In the genomic region with DNA sequence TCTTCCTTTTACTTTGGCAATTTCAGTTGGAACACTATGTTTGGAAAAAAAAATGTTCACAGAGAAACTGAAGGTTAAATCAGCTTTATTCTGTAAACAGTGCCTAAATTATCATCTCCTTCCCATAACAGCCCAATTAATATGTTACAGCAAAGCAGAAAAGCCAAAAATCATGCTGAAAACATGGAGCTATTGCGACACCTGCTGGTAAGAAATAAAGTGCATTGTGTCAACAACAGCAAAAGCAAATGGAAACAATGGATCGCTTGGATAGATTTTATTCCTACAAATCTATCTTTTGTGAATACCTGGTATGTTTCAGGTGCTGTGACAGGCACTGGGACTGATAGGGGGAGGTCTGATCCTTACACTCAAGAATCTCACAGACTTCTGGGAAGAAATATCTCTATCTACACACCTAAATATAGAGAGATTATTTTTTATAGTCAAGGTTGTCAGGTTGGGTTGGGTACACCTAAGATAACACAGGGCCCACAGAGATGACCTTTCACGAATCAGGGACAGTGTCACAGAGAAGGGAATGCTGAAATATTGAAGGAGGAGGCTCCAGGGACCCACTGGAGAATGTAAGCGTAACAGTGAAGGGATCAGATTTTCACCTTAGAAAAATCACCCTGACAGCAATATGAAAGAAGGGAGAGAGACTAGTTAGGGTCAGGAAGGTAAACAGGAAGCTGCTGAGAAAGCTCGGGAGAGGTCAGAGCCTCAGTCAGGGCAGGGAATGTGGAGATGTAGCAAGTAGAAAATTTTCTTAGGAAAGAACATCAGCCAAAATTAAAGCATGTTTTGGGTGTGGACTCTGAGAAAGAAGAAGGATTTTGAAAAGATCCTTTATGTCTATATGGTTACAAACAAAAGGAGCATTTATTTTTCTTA, we compare ENCODE assay signal across 8 cellular contexts. TPM values are rescaled to one million over a fixed set of nuclear protein-coding genes. Genes with fewer than 3 reads are reported as not detected.
DNase-seq lines count a peak whose midpoint lies in the region; ATAC-seq, FAIRE-seq and TF ChIP-seq lines count a peak whose summit lies in the region.

No MANE protein-coding gene starts in this region.

- H3K79me2 ChIP-seq in K562 (ENCODE audit: control insufficient read depth, insufficient read depth, low read length) = no peaks in the 10 kb centered on the region

- BruUV-seq in K562 (replicated peaks; lab: Mats Ljungman, UMichigan) = no TSS peak

- H3K36me3 ChIP-seq in K562 (ENCODE audit: control insufficient read depth, insufficient read depth, low read length) = no peaks in the 10 kb centered on the region
- no peaks in the 10 kb centered on the region for H3K36me3 ChIP-seq in kidney (ENCODE audit: control insufficient read depth in 1 of 2, insufficient read depth in 2 of 2, low read length in 2 of 2)

- TF ChIP-seq RAD21 in K562 (CRISPR knock-in tag; conservative IDR thresholded peaks at IDR 0.05 in 1 of 2, IDR thresholded peaks at IDR 0.05 in 1 of 2) = peak; percentile 66 to 83

- in situ Hi-C loops in K562 (cut with MboI) = no loop called here

- H3K4me1 ChIP-seq in K562 (replicated peaks in 1 of 2; ENCODE audit: control insufficient read depth in 2 of 2, insufficient read depth in 2 of 2, low read length in 2 of 2) = no peaks in the 10 kb centered on the region
- no peaks in the 10 kb centered on the region for H3K4me1 ChIP-seq in kidney (ENCODE audit: control insufficient read depth in 1 of 2, insufficient read depth in 1 of 2, low read depth in 1 of 2, low read length in 2 of 2)

- WGBS in K562 (ENCODE audit: insufficient coverage, low coverage, missing lambda C conversion rate) = 0% methylated on average over 5 of the region's 5 CpGs

- intact Hi-C loops in K562 (cut with micrococcal nuclease) (loop anchor here (2.0 kb wide), 2 partner anchors 43 to 849 kb away; partner anchors contain the start of genes CRYZ and TYW3), kidney (cut with DNase I) (no loop called here)

- POLR2A ChIA-PET in K562 (lab: Yijun Ruan, JAX) = interaction anchor here (0.7 kb wide), 1 partner anchor 492 kb away, joined by 3 read pairs; no protein-coding TSS in a partner anchor

- no peak overlapping the region for H3K4me3 ChIP-seq in K562
- H3K4me3 ChIP-seq in kidney (ENCODE audit: low read length in 2 of 2) = no peak overlapping the region

- DNase-seq in ELF-1 (ENCODE audit: low read depth, low spot score) = peak; percentile 29
- DNase-seq in RPMI7951 (ENCODE audit: low read depth) = peak; percentile 72
- peak; percentile 17 to 75 (median 23) for DNase-seq in K562 (ENCODE audit: extremely low read depth in 1 of 4, low spot score in 3 of 4)
- no peak for DNase-seq in kidney
- peak; percentile 1 to 14 (median 12) for DNase-seq in stimulated activated CD4-positive, alpha-beta T cell treated with anti-CD3 and anti-CD28 coated beads, TNF-alpha, amount 100 ng/mL, for 48 hours (ENCODE audit: low read depth in 3 of 3)

- no peaks in the 10 kb centered on the region for H3K27me3 ChIP-seq in K562 (ENCODE audit: control insufficient read depth in 2 of 2, insufficient read depth in 2 of 2, low read length in 2 of 2)

- FAIRE-seq in K562 (lab: Jason Lieb, UNC) (peak; percentile 75), kidney (lab: Jason Lieb, UNC) (peak; percentile 87)

- H3K9me3 ChIP-seq in K562 (replicated peaks; ENCODE audit: control insufficient read depth, insufficient read depth, low read depth, low read length) = no peaks in the 10 kb centered on the region
- H3K9me3 ChIP-seq in kidney (ENCODE audit: control insufficient read depth in 1 of 2, low read length in 2 of 2) = no peaks in the 10 kb centered on the region

- no peaks in the 10 kb centered on the region for H3K9me1 ChIP-seq in K562 (ENCODE audit: control insufficient read depth, insufficient read depth, low read length)

- no peak overlapping the region for H3K9ac ChIP-seq in K562 (ENCODE audit: insufficient read depth in 1 of 2, low read depth in 2 of 2, low read length in 2 of 2)
- H3K9ac ChIP-seq in kidney (ENCODE audit: low read length in 2 of 2) = no peak overlapping the region

- TF ChIP-seq CTCF in LNCAP (IDR thresholded peaks at IDR 0.05) (peak; percentile 88), K562 (IDR thresholded peaks at IDR 0.05 in 2 of 3, conservative IDR thresholded peaks at IDR 0.05 in 1 of 3; ENCODE audit: insufficient read depth in 2 of 3, low read depth in 1 of 3, low read length in 3 of 3) (peak; percentile 42 to 83 (median 73); a peak in 5 of 6 replicates), kidney (IDR thresholded peaks at IDR 0.05; ENCODE audit: borderline replicate concordance, extremely low read depth, insufficient read depth) (peak; percentile 87)

- TF ChIP-seq EP300 in K562 (IDR thresholded peaks at IDR 0.05; ENCODE audit: low read length) = no peak

- no peak overlapping the region; the same call in 1 of the 2 replicates for H3K4me2 ChIP-seq in K562 (ENCODE audit: insufficient read depth, low read length)

- H3K27ac ChIP-seq in K562 (ENCODE audit: extremely low read depth, low read depth, low read length) (no peak overlapping the region), kidney (ENCODE audit: low read depth in 2 of 2, low read length in 2 of 2) (no peak overlapping the region)

- ATAC-seq in GM21367 (IDR thresholded peaks at IDR 0.05; ENCODE audit: unreplicated experiment) (peak; percentile 71), K562 (peak; percentile 83)
- ATAC-seq in activated CD4-positive, CD25-positive, alpha-beta regulatory T cell treated with anti-CD3 and anti-CD28 coated beads, Interleukin-2, amount 50 U/mL, for 24 hours = no peak

- no peaks in the 10 kb centered on the region for H4K20me1 ChIP-seq in K562 (replicated peaks; ENCODE audit: control insufficient read depth, insufficient read depth, low read length)

- H2AFZ ChIP-seq in K562 (ENCODE audit: low read depth, low read length) = no peak overlapping the region

- TF ChIP-seq POLR2A in K562 (conservative IDR thresholded peaks at IDR 0.05) = no peak

- CTCF ChIA-PET in K562 (lab: Yijun Ruan, JAX; ENCODE audit: low intra/inter-chr PET ratio) = no interaction called here

RNA-seq across cellular contexts. Expression of gene ERICH3, which starts 16.5 kb away (rescaled TPM):
- total RNA-seq in RPMI7951 (2014; rRNA removed; shearing (Covaris generic)) = 0.68 and 0.72 TPM in 2 replicates
- not detected in 2 replicates for total RNA-seq in K562 (2011; cell fraction: chromatin; rRNA removed; ENCODE audit: low replicate concordance)
- not detected in 2 replicates for total RNA-seq in K562 (2011; cell fraction: nucleolus; rRNA removed)
- not detected in 2 replicates for total RNA-seq in K562 (2011; cell fraction: nucleoplasm; rRNA removed)
- not detected in 2 replicates for total RNA-seq in K562 (2014; rRNA removed)
- total RNA-seq in K562 (2014; rRNA removed; fragmentation: Illumina TruSeq; extraction: Trizol) = not detected in 2 replicates
- total RNA-seq in K562 (2015; rRNA removed; fragmentation: Illumina TruSeq; extraction: Trizol) = not detected in 2 replicates
- total RNA-seq in K562 (2021) = not detected in 2 replicates
- polyA plus RNA-seq in K562 (2011; rRNA removed) = not detected in 2 replicates
- polyA plus RNA-seq in K562 (2011; cell fraction: cytosol; rRNA removed) = not detected in 2 replicates
- polyA plus RNA-seq in K562 (2011; cell fraction: nucleus; rRNA removed) = not detected in 2 replicates
- polyA plus RNA-seq in K562 (2012) = 0.01 TPM in 1 of 2 replicates, not detected in the other
- not detected in 2 replicates for polyA plus RNA-seq in K562 (2014; fragmentation: Illumina TruSeq; extraction: Trizol)
- polyA plus RNA-seq in K562 (2014; fragmentation: Nextera tagmentation; extraction: Ambion mirVana) = not detected
- polyA plus RNA-seq in K562 (2014; rRNA removed) = not detected in 2 replicates
- not detected in 2 replicates for polyA minus RNA-seq in K562 (2011; rRNA and poly(A)+ RNA removed)
- not detected in 2 replicates for polyA minus RNA-seq in K562 (2011; cell fraction: cytosol; rRNA and poly(A)+ RNA removed)
- not detected in 2 replicates for polyA minus RNA-seq in K562 (2011; cell fraction: nucleus; rRNA and poly(A)+ RNA removed)
- 0.50 TPM for total RNA-seq in kidney
- polyA plus RNA-seq in kidney (ENCODE audit: insufficient read depth, low read depth, low replicate concordance) = not detected

RNA-seq across cellular contexts. Expression of gene CRYZ, which starts 42.8 kb away (rescaled TPM):
- 131 and 168 TPM in 2 replicates for total RNA-seq in RPMI7951 (2014; rRNA removed; shearing (Covaris generic))
- total RNA-seq in K562 (2011; cell fraction: chromatin; rRNA removed; ENCODE audit: low replicate concordance) = 9.2 and 18.2 TPM in 2 replicates
- total RNA-seq in K562 (2011; cell fraction: nucleolus; rRNA removed) = 5.3 and 7.0 TPM in 2 replicates
- total RNA-seq in K562 (2011; cell fraction: nucleoplasm; rRNA removed) = 10.9 and 17.2 TPM in 2 replicates
- 51.7 and 55.5 TPM in 2 replicates for total RNA-seq in K562 (2014; rRNA removed)
- total RNA-seq in K562 (2014; rRNA removed; fragmentation: Illumina TruSeq; extraction: Trizol) = 81.4 and 90.4 TPM in 2 replicates
- 63.8 and 65.6 TPM in 2 replicates for total RNA-seq in K562 (2015; rRNA removed; fragmentation: Illumina TruSeq; extraction: Trizol)
- 64.2 and 64.7 TPM in 2 replicates for total RNA-seq in K562 (2021)
- 81.2 and 115 TPM in 2 replicates for polyA plus RNA-seq in K562 (2011; rRNA removed)
- 28.9 and 50.1 TPM in 2 replicates for polyA plus RNA-seq in K562 (2011; cell fraction: cytosol; rRNA removed)
- polyA plus RNA-seq in K562 (2011; cell fraction: nucleus; rRNA removed) = 19.1 and 29.4 TPM in 2 replicates
- polyA plus RNA-seq in K562 (2012) = 44.5 and 54.7 TPM in 2 replicates
- 72.1 and 89.9 TPM in 2 replicates for polyA plus RNA-seq in K562 (2014; fragmentation: Illumina TruSeq; extraction: Trizol)
- polyA plus RNA-seq in K562 (2014; fragmentation: Nextera tagmentation; extraction: Ambion mirVana) = 100 to 1,000 TPM; 153 to 179 TPM
- polyA plus RNA-seq in K562 (2014; rRNA removed) = 69.3 and 71.2 TPM in 2 replicates
- 68.2 and 77.3 TPM in 2 replicates for polyA minus RNA-seq in K562 (2011; rRNA and poly(A)+ RNA removed)
- 9.1 and 24.0 TPM in 2 replicates for polyA minus RNA-seq in K562 (2011; cell fraction: cytosol; rRNA and poly(A)+ RNA removed)
- polyA minus RNA-seq in K562 (2011; cell fraction: nucleus; rRNA and poly(A)+ RNA removed) = 5.3 and 10.6 TPM in 2 replicates
- 160 TPM for total RNA-seq in kidney
- polyA plus RNA-seq in kidney (ENCODE audit: insufficient read depth, low read depth, low replicate concordance) = 207 TPM

RNA-seq across cellular contexts. Expression of gene TYW3, which starts 42.9 kb away (rescaled TPM):
- total RNA-seq in RPMI7951 (2014; rRNA removed; shearing (Covaris generic)) = 24.3 and 29.6 TPM in 2 replicates
- 8.0 and 17.6 TPM in 2 replicates for total RNA-seq in K562 (2011; cell fraction: chromatin; rRNA removed; ENCODE audit: low replicate concordance)
- 7.9 and 8.3 TPM in 2 replicates for total RNA-seq in K562 (2011; cell fraction: nucleolus; rRNA removed)
- 18.1 and 20.8 TPM in 2 replicates for total RNA-seq in K562 (2011; cell fraction: nucleoplasm; rRNA removed)
- total RNA-seq in K562 (2014; rRNA removed) = 22.0 and 25.3 TPM in 2 replicates
- 48.5 and 53.2 TPM in 2 replicates for total RNA-seq in K562 (2014; rRNA removed; fragmentation: Illumina TruSeq; extraction: Trizol)
- total RNA-seq in K562 (2015; rRNA removed; fragmentation: Illumina TruSeq; extraction: Trizol) = 42.7 and 47.4 TPM in 2 replicates
- 32.2 and 33.9 TPM in 2 replicates for total RNA-seq in K562 (2021)
- 27.4 and 36.5 TPM in 2 replicates for polyA plus RNA-seq in K562 (2011; rRNA removed)
- polyA plus RNA-seq in K562 (2011; cell fraction: cytosol; rRNA removed) = 7.9 and 16.7 TPM in 2 replicates
- 9.5 and 13.1 TPM in 2 replicates for polyA plus RNA-seq in K562 (2011; cell fraction: nucleus; rRNA removed)
- polyA plus RNA-seq in K562 (2012) = 19.1 and 26.1 TPM in 2 replicates
- 44.1 and 54.0 TPM in 2 replicates for polyA plus RNA-seq in K562 (2014; fragmentation: Illumina TruSeq; extraction: Trizol)
- polyA plus RNA-seq in K562 (2014; fragmentation: Nextera tagmentation; extraction: Ambion mirVana) = 10 to 100 TPM; 41.1 to 43.3 TPM
- 26.1 and 27.6 TPM in 2 replicates for polyA plus RNA-seq in K562 (2014; rRNA removed)
- 31.7 and 38.5 TPM in 2 replicates for polyA minus RNA-seq in K562 (2011; rRNA and poly(A)+ RNA removed)
- polyA minus RNA-seq in K562 (2011; cell fraction: cytosol; rRNA and poly(A)+ RNA removed) = 12.2 and 13.8 TPM in 2 replicates
- polyA minus RNA-seq in K562 (2011; cell fraction: nucleus; rRNA and poly(A)+ RNA removed) = 16.7 and 18.3 TPM in 2 replicates
- 17.1 TPM for total RNA-seq in kidney
- polyA plus RNA-seq in kidney (ENCODE audit: insufficient read depth, low read depth, low replicate concordance) = 22.1 TPM

Comparison
In these comparisons a context has a peak if more than half of its experiments do, and no peak if none do; other contexts are left out.
1. ATAC-seq: peak in GM21367 (single experiment) and K562 (single experiment); none in activated CD4-positive, CD25-positive, alpha-beta regulatory T cell treated with anti-CD3 and anti-CD28 coated beads, Interleukin-2, amount 50 U/mL, for 24 hours (0 of 2).
2. Peak in every context shown above with its lines, with median percentiles within 50 percentile points of each other: CTCF ChIP-seq.